In the genomic region with DNA sequence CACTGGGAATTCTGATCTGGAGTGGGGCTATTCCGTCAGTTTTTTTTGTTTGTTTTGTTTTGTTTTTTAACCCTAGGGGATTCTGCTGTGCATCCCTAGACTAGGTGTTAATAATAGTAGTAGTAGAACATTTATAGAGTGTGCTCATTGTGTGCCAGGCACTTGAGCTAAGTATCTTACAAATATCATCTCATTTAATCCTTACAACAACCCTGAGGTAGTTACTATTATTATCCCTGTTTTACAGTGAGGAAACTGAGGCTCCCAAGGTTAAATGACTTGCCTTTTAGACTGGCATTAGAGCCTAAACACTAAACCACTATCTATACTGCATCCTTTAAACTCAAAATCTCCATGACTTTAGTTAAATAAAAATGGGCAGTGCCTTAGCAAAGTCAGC, we compare ENCODE assay signal across 33 cellular contexts.
"Had no signal": no experiment of that assay in that cellular context is flagged by ENCODE, and none has a peak within 500 bp of the region (broad histone marks: within the 10 kb centered on the region; RNA-seq: fewer than 3 reads in every experiment).

No MANE protein-coding gene starts in this region.

- H3K27ac ChIP-seq: adrenal gland, ascending aorta, body of pancreas, brain microvascular endothelial cell, breast epithelium had no signal

- ATAC-seq: activated naive CD4-positive, alpha-beta T cell treated with anti-CD3 and anti-CD28 coated beads, Interleukin-2, amount 50 U/mL, for 72 hours; activated naive CD8-positive, alpha-beta T cell treated with anti-CD3 and anti-CD28 coated beads, Interleukin-2, amount 50 U/mL, for 24 hours; activated T-cell treated with anti-CD3 and anti-CD28 coated beads, Interleukin-2, amount 50 U/mL, for 4 hours; activated T-cell treated with anti-CD3 and anti-CD28 coated beads, Interleukin-2, amount 50 U/mL, for 72 hours; activated T-helper 17 cell treated with anti-CD3 and anti-CD28 coated beads, Interleukin-2, amount 50 U/mL, for 72 hours; body of pancreas had no signal

- FAIRE-seq: astrocyte, bronchial epithelial cell had no signal

- H3K27me3 ChIP-seq: adrenal gland, ascending aorta, body of pancreas, brain microvascular endothelial cell, breast epithelium, cardiac muscle cell had no signal

- DNase-seq: activated effector memory CD4-positive, alpha-beta T cell treated with anti-CD3 and anti-CD28 coated beads, Interleukin-2, amount 50 U/mL, for 16 hours; activated effector memory CD4-positive, alpha-beta T cell treated with Interleukin-2 at 50 U/mL for 16 hours; activated gamma-delta T cell; activated gamma-delta T cell treated with Interleukin-2 at 50 U/mL for 16 hours; activated naive CD4-positive, alpha-beta T cell; activated naive CD4-positive, alpha-beta T cell treated with anti-CD3 and anti-CD28 coated beads for 36 hours; activated naive CD4-positive, alpha-beta T cell treated with anti-CD3 and anti-CD28 coated beads, Interleukin-2, amount 10 ng/mL, durations not matched to agents 7 days and 5 days; activated naive CD4-positive, alpha-beta T cell treated with anti-CD3 and anti-CD28 coated beads, Interleukin-2, amount 50 U/mL, for 16 hours; activated naive CD4-positive, alpha-beta T cell treated with Interleukin-2 at 50 U/mL for 16 hours; activated naive CD8-positive, alpha-beta T cell treated with anti-CD3 and anti-CD28 coated beads for 36 hours; activated naive CD8-positive, alpha-beta T cell treated with anti-CD3 and anti-CD28 coated beads, Interleukin-2, amount 10 ng/mL, durations not matched to agents 7 days and 5 days; activated naive CD8-positive, alpha-beta T cell treated with anti-CD3 and anti-CD28 coated beads, Interleukin-2, amount 50 U/mL, for 24 hours; activated T-cell treated with anti-CD3 and anti-CD28 coated beads, Interleukin-2, amount 50 U/mL, for 24 hours; activated T-cell treated with anti-CD3 and anti-CD28 coated beads, Interleukin-2, amount 50 U/mL, for 4 hours; activated T-cell treated with anti-CD3 and anti-CD28 coated beads, Interleukin-2, amount 50 U/mL, for 48 hours; activated T-cell treated with anti-CD3 and anti-CD28 coated beads, Interleukin-2, amount 50 U/mL, for 72 hours; adrenal gland; amniotic stem cell; amygdala; anterior cingulate cortex; aorta; body of pancreas; brain microvascular endothelial cell; caudate nucleus; central memory CD4-positive, alpha-beta T cell; cerebellar nuclear complex had no signal

- H3K36me3 ChIP-seq: breast epithelium had no signal

- H3K9me3 ChIP-seq: adrenal gland, ascending aorta, body of pancreas, breast epithelium had no signal

- H3K4me1 ChIP-seq: adrenal gland, ascending aorta, body of pancreas, breast epithelium had no signal

- H3K4me3 ChIP-seq: adrenal gland, ascending aorta, body of pancreas, breast epithelium, cardiac muscle cell had no signal
